Comparison of ENCODE assay signal across 23 cellular contexts in the genomic region with DNA sequence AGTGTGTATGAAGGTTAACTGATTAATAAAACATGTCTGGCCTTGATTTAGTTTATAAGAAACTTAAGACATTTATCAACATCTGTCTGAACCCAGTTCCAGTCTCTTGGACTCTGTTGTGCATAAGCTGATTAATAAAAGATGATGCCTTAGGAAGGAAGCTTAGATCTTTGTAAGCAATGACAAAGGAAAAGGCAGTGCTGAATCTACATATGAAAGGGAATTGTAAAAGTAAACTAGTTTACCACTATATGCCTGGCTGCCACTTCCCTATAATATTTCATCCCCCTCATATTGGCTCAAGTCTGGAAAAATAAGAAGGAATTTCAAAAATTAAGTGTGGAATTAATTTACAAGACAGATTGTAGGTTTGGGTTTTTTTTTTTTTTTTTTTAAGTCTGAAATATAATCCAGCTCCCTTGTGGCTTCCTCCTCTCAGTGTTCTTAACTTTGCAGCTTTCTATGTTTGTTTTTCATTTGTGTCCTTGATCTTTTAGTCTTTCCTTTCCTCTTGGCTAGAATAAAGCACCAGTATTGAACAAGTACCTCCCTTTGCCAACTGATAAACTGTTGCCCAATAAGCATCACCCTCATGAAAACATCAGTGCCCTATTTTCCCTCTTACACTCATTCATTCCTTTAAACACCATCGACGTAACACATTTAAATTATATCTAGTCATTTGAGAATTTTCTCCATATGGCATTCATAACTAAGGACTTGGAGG.
"Had no signal": no experiment of that assay in that cellular context is flagged by ENCODE, and none has a peak within 500 bp of the region (broad histone marks: within the 10 kb centered on the region; RNA-seq: fewer than 3 reads in every experiment).

No MANE protein-coding gene starts in this region.

- H3K27me3 ChIP-seq: ascending aorta, brain microvascular endothelial cell, heart right ventricle, left lung, testis, transverse colon had no signal

- H3K4me1 ChIP-seq: ascending aorta, heart right ventricle, left lung, transverse colon had no signal

- H3K27ac ChIP-seq: ascending aorta, brain microvascular endothelial cell, coronary artery, dorsolateral prefrontal cortex, heart right ventricle, left lung, testis, transverse colon had no signal

- H3K36me3 ChIP-seq: ascending aorta, brain microvascular endothelial cell, heart right ventricle, left lung, transverse colon had no signal

- DNase-seq: activated CD4-positive, alpha-beta T cell treated with anti-CD3 and anti-CD28 coated beads for 36 hours; activated CD4-positive, CD25-positive, alpha-beta regulatory T cell; activated naive CD4-positive, alpha-beta T cell; activated T-cell treated with anti-CD3 and anti-CD28 coated beads for 4 hours; activated T-cell treated with anti-CD3 and anti-CD28 coated beads, Interleukin-2, amount 50 U/mL, for 72 hours; brain microvascular endothelial cell; dorsolateral prefrontal cortex; effector memory CD8-positive, alpha-beta T cell; foreskin melanocyte; heart right ventricle; kidney glomerular epithelial cell; left lung; mesendoderm; natural killer cell; posterior cingulate gyrus; right cardiac atrium; stimulated activated CD4-positive, alpha-beta T cell treated with anti-CD3 and anti-CD28 coated beads, Interleukin-4, amount 100 ng/mL, for 1 hour; stimulated activated naive CD8-positive, alpha-beta T cell treated with anti-CD3 and anti-CD28 coated beads, Interleukin-15, Interleukin-2, amounts not matched to agents 100 U/mL and 50 U/mL, for 24 hours; testis; transverse colon had no signal

- H3K4me3 ChIP-seq: ascending aorta, coronary artery, dorsolateral prefrontal cortex, heart right ventricle, left lung, lung, testis, transverse colon had no signal

- H3K9me3 ChIP-seq: ascending aorta, heart right ventricle, left lung, testis, transverse colon had no signal

- ATAC-seq: activated CD4-positive, alpha-beta T cell treated with anti-CD3 and anti-CD28 coated beads for 36 hours; activated T-cell treated with anti-CD3 and anti-CD28 coated beads, Interleukin-2, amount 50 U/mL, for 72 hours; effector memory CD8-positive, alpha-beta T cell; heart right ventricle; left lung; natural killer cell; right cardiac atrium; stimulated activated naive CD8-positive, alpha-beta T cell treated with anti-CD3 and anti-CD28 coated beads, Interleukin-15, Interleukin-2, amounts not matched to agents 100 U/mL and 50 U/mL, for 24 hours had no signal
